ENCODE assay signal across 24 cellular contexts in the genomic region with DNA sequence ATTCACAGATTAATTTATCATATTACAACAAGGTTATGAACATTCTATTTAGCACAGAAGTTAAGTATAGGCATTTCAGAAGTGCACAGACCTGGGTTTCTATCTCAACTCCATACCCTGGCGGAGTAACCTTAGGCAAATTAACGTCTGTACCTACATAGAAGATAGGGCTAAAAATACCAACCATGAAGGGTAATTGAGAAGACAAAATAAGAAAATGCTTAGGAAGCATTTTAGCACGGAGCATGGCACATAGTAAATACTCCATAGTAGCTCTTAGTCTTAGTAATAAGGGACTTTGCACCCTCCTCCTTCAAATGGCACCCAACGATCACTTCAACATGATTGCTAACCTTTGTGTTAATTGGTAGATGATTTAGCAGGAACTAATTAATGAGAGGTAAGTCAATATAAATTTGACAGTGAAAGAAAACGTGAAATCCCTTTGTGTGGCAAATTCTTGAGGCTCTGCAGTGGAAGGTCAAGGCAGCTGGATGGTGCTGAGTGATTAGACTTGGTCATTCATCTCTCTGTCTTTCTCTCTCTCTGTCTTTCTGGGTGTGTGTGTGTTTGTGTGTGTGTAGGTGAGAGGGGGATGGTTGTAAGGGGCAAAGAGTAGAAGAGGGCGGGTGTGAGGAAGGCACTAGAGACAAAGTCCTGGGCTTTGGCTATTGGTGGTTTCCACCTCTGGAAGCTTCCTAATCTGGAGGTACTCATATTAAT.
"Had no signal": no experiment of that assay in that cellular context is flagged by ENCODE, and none has a peak within 500 bp of the region (broad histone marks: within the 10 kb centered on the region; RNA-seq: fewer than 3 reads in every experiment).

No MANE protein-coding gene starts in this region.

- H3K9me3 ChIP-seq: body of pancreas, left ventricle myocardium inferior, sigmoid colon had no signal

- ATAC-seq: activated CD8-positive, alpha-beta memory T cell treated with anti-CD3 and anti-CD28 coated beads, Interleukin-2, amount 10 ng/mL, durations not matched to agents 7 days and 5 days; activated CD8-positive, alpha-beta T cell treated with anti-CD3 and anti-CD28 coated beads for 36 hours; body of pancreas; natural killer cell treated with Interleukin-12 subunit alpha and Interleukin-12 subunit beta and Interleukin-15 and Interleukin-18, amount 100 ng/mL, for 72 hours; stimulated activated naive CD8-positive, alpha-beta T cell treated with anti-CD3 and anti-CD28 coated beads, Interleukin-15, Interleukin-2, amounts not matched to agents 100 U/mL and 50 U/mL, for 24 hours; T-cell had no signal

- H2AFZ ChIP-seq: hepatocyte had no signal

- H3K36me3 ChIP-seq: left ventricle myocardium inferior, sigmoid colon, WERI-Rb-1 had no signal

- H3K4me3 Mint-ChIP-seq: activated CD4-positive, alpha-beta T cell treated with anti-CD3 and anti-CD28 coated beads, Interleukin-2, amount 10 ng/mL, durations not matched to agents 7 days and 5 days; activated CD8-positive, alpha-beta memory T cell treated with anti-CD3 and anti-CD28 coated beads, Interleukin-2, amount 10 ng/mL, durations not matched to agents 7 days and 5 days; activated CD8-positive, alpha-beta T cell treated with anti-CD3 and anti-CD28 coated beads for 36 hours; activated naive CD4-positive, alpha-beta T cell treated with anti-CD3 and anti-CD28 coated beads, Interleukin-2, amount 50 U/mL, for 24 hours; activated T-helper 1 cell treated with anti-CD3 and anti-CD28 coated beads, Interleukin-12 subunit alpha, Interleukin-12 subunit beta, Interleukin-2, Interleukin-4 antibody, amounts not matched to agents 30 ng/mL and 10 ng/mL and 1 ng/mL, durations not matched to agents 14 hours and 24 hours and 36 hours; dendritic cell treated with granulocyte-macrophage colony-stimulating factor and Interleukin-4, amounts not matched to agents 40 ng/mL and 50 ng/mL, for 4 days; natural killer cell treated with Interleukin-12 subunit alpha and Interleukin-12 subunit beta and Interleukin-15 and Interleukin-18, amount 100 ng/mL, for 72 hours; T-cell; T-helper 2 cell treated with Interferon-gamma antibody and Interleukin-4, amounts not matched to agents 5 μg/mL and 100 μg/mL, for 36 hours had no signal

- H3K27ac Mint-ChIP-seq: activated CD4-positive, alpha-beta T cell treated with anti-CD3 and anti-CD28 coated beads, Interleukin-2, amount 10 ng/mL, durations not matched to agents 7 days and 5 days; activated CD8-positive, alpha-beta memory T cell treated with anti-CD3 and anti-CD28 coated beads, Interleukin-2, amount 10 ng/mL, durations not matched to agents 7 days and 5 days; activated CD8-positive, alpha-beta T cell treated with anti-CD3 and anti-CD28 coated beads for 36 hours; activated naive CD4-positive, alpha-beta T cell treated with anti-CD3 and anti-CD28 coated beads, Interleukin-2, amount 50 U/mL, for 24 hours; activated T-helper 1 cell treated with anti-CD3 and anti-CD28 coated beads, Interleukin-12 subunit alpha, Interleukin-12 subunit beta, Interleukin-2, Interleukin-4 antibody, amounts not matched to agents 30 ng/mL and 10 ng/mL and 1 ng/mL, durations not matched to agents 14 hours and 24 hours and 36 hours; dendritic cell treated with granulocyte-macrophage colony-stimulating factor and Interleukin-4, amounts not matched to agents 40 ng/mL and 50 ng/mL, for 4 days; natural killer cell treated with Interleukin-12 subunit alpha and Interleukin-12 subunit beta and Interleukin-15 and Interleukin-18, amount 100 ng/mL, for 72 hours; T-cell; T-helper 2 cell treated with Interferon-gamma antibody and Interleukin-4, amounts not matched to agents 5 μg/mL and 100 μg/mL, for 36 hours had no signal

- H3K27me3 Mint-ChIP-seq: activated CD4-positive, alpha-beta T cell treated with anti-CD3 and anti-CD28 coated beads, Interleukin-2, amount 10 ng/mL, durations not matched to agents 7 days and 5 days; activated CD8-positive, alpha-beta memory T cell treated with anti-CD3 and anti-CD28 coated beads, Interleukin-2, amount 10 ng/mL, durations not matched to agents 7 days and 5 days; activated CD8-positive, alpha-beta T cell treated with anti-CD3 and anti-CD28 coated beads for 36 hours; activated naive CD4-positive, alpha-beta T cell treated with anti-CD3 and anti-CD28 coated beads, Interleukin-2, amount 50 U/mL, for 24 hours; dendritic cell treated with granulocyte-macrophage colony-stimulating factor and Interleukin-4, amounts not matched to agents 40 ng/mL and 50 ng/mL, for 4 days; natural killer cell treated with Interleukin-12 subunit alpha and Interleukin-12 subunit beta and Interleukin-15 and Interleukin-18, amount 100 ng/mL, for 72 hours; T-cell had no signal

- H3K27ac ChIP-seq: body of pancreas, hepatocyte, sigmoid colon, WERI-Rb-1 had no signal

- H3K4me3 ChIP-seq: body of pancreas, hepatocyte, left ventricle myocardium inferior, sigmoid colon had no signal

- DNase-seq: activated CD4-positive, alpha-beta T cell treated with anti-CD3 and anti-CD28 coated beads, Interleukin-2, amount 10 ng/mL, durations not matched to agents 7 days and 5 days; activated CD4-positive, CD25-positive, alpha-beta regulatory T cell treated with anti-CD3 and anti-CD28 coated beads, Interleukin-2, amount 50 U/mL, for 72 hours; activated CD8-positive, alpha-beta memory T cell treated with anti-CD3 and anti-CD28 coated beads, Interleukin-2, amount 10 ng/mL, durations not matched to agents 7 days and 5 days; activated CD8-positive, alpha-beta T cell treated with anti-CD3 and anti-CD28 coated beads for 36 hours; activated gamma-delta T cell treated with Interleukin-2 at 50 U/mL for 16 hours; activated T-cell treated with anti-CD3 and anti-CD28 coated beads for 4 hours; anterior cingulate cortex; body of pancreas; caudate nucleus; effector CD4-positive, alpha-beta T cell; glutamatergic neuron; left ventricle myocardium inferior; sigmoid colon; stimulated activated CD4-positive, alpha-beta T cell treated with anti-CD3 and anti-CD28 coated beads, Interleukin-2, amount 100 ng/mL, for 48 hours; stimulated activated CD8-positive, alpha-beta memory T cell treated with anti-CD3 and anti-CD28 coated beads, Interleukin-4, amount 100 ng/mL, for 48 hours; stimulated activated naive CD8-positive, alpha-beta T cell treated with anti-CD3 and anti-CD28 coated beads, Interleukin-15, Interleukin-2, amounts not matched to agents 100 U/mL and 50 U/mL, for 24 hours; T-cell; WERI-Rb-1 had no signal

- H3K9me3 Mint-ChIP-seq: activated CD4-positive, alpha-beta T cell treated with anti-CD3 and anti-CD28 coated beads, Interleukin-2, amount 10 ng/mL, durations not matched to agents 7 days and 5 days; activated CD8-positive, alpha-beta T cell treated with anti-CD3 and anti-CD28 coated beads for 36 hours; activated T-helper 1 cell treated with anti-CD3 and anti-CD28 coated beads, Interleukin-12 subunit alpha, Interleukin-12 subunit beta, Interleukin-2, Interleukin-4 antibody, amounts not matched to agents 30 ng/mL and 10 ng/mL and 1 ng/mL, durations not matched to agents 14 hours and 24 hours and 36 hours; dendritic cell treated with granulocyte-macrophage colony-stimulating factor and Interleukin-4, amounts not matched to agents 40 ng/mL and 50 ng/mL, for 4 days; natural killer cell treated with Interleukin-12 subunit alpha and Interleukin-12 subunit beta and Interleukin-15 and Interleukin-18, amount 100 ng/mL, for 72 hours; T-helper 2 cell treated with Interferon-gamma antibody and Interleukin-4, amounts not matched to agents 5 μg/mL and 100 μg/mL, for 36 hours had no signal

- H3K4me2 ChIP-seq: hepatocyte had no signal

- H3K79me2 ChIP-seq: hepatocyte had no signal

- H3K27me3 ChIP-seq: body of pancreas, hepatocyte, sigmoid colon had no signal

- H3K4me1 Mint-ChIP-seq: activated naive CD4-positive, alpha-beta T cell treated with anti-CD3 and anti-CD28 coated beads, Interleukin-2, amount 50 U/mL, for 24 hours had no signal

- H3K36me3 Mint-ChIP-seq: natural killer cell treated with Interleukin-12 subunit alpha and Interleukin-12 subunit beta and Interleukin-15 and Interleukin-18, amount 100 ng/mL, for 72 hours had no signal
